9 cellular contexts compared by ENCODE assay signal in genomic region chr16:2147378-2147777, GRCh38. TPM values are rescaled to one million over a fixed set of nuclear protein-coding genes. Genes with fewer than 3 reads are reported as not detected.
A peak's percentile ranks its signal among the peaks of the same experiment; 100 is the strongest.
DNase-seq lines count a peak whose midpoint lies in the region; ATAC-seq and TF ChIP-seq lines count a peak whose summit lies in the region.
"Had no signal": no experiment of that assay in that cellular context is flagged by ENCODE, and none has a peak within 500 bp of the region (broad histone marks: within the 10 kb centered on the region; RNA-seq: fewer than 3 reads in every experiment).

No MANE protein-coding gene starts in this region.

- H3K9me3 ChIP-seq in lung (ENCODE audit: control insufficient read depth in 2 of 2, insufficient read depth in 1 of 2, low read length in 1 of 2) = no peaks in the 10 kb centered on the region

- H3K27me3 ChIP-seq in lung (ENCODE audit: control insufficient read depth, insufficient read depth) = no peaks in the 10 kb centered on the region

- peak overlapping the region; percentile 59 for H3K4me3 ChIP-seq in LNCaP clone FGC (ENCODE audit: low read depth, low read length)
- no peak overlapping the region for H3K4me3 ChIP-seq in coronary artery
- H3K4me3 ChIP-seq in lung = no peak overlapping the region

- 74 to 78% methylated on average over 6 of the region's 6 CpGs for WGBS in lung, 2 donors

- DNase-seq in LNCaP clone FGC (ENCODE audit: low read depth) (no peak), coronary artery (ENCODE audit: low spot score) (no peak), lung (ENCODE audit: low spot score) (no peak), substantia nigra (lab: John Stamatoyannopoulos, UW) (no peak), T1000 (lab: John Stamatoyannopoulos, UW) (no peak), NCI-H2107 (lab: John Stamatoyannopoulos, UW) (no peak)
- DNase-seq: activated T-cell treated with anti-CD3 and anti-CD28 coated beads, Interleukin-2, amount 50 U/mL, for 1 hour; GOT3 had no signal

- H3K4me1 ChIP-seq in lung (ENCODE audit: control insufficient read depth in 2 of 2, insufficient read depth in 2 of 2, low read length in 2 of 2) = peaks cover 0 to 18% of the 10 kb centered on the region in 2 donors

- peaks cover 0 to 8% of the 10 kb centered on the region in 2 donors for H3K36me3 ChIP-seq in lung (ENCODE audit: control insufficient read depth in 2 of 2, insufficient read depth in 2 of 2, low read length in 2 of 2)

- ATAC-seq in lung (ENCODE audit: insufficient read depth, low FRiP score) (no peak), GM18517 (IDR thresholded peaks at IDR 0.05; ENCODE audit: unreplicated experiment) (no peak)

- no peak for TF ChIP-seq CTCF in LNCaP clone FGC (IDR thresholded peaks at IDR 0.05; ENCODE audit: control insufficient read depth, extremely low read depth, insufficient read depth)
- TF ChIP-seq CTCF in coronary artery (IDR thresholded peaks at IDR 0.05) = no peak
- TF ChIP-seq CTCF in lung (IDR thresholded peaks at IDR 0.05; ENCODE audit: control extremely low read depth, extremely low read depth) = no peak

- H3K27ac ChIP-seq in coronary artery (peak overlapping the region; percentile 47 to 70), lung (ENCODE audit: low read depth in 1 of 2, low read length in 1 of 2) (peak overlapping the region; percentile 58 to 61), substantia nigra (ENCODE audit: low read depth, low read length, poor library complexity, severe bottlenecking) (peak overlapping the region; percentile 53)

RNA-seq across cellular contexts. Expression of gene RAB26, which starts 1.0 kb away (rescaled TPM):
- total RNA-seq in lung = under 1 TPM; 0.48 to 0.95 TPM
- 1 to 10 TPM in 1 of 2 donors, under 1 TPM in 1; 0.30 to 1.0 TPM for polyA plus RNA-seq in lung

RNA-seq across cellular contexts. Expression of gene TRAF7, which starts 8.2 kb away (rescaled TPM):
- 10 to 100 TPM; 33.4 to 74.2 TPM for total RNA-seq in lung
- 10 to 100 TPM; 44.8 to 51.9 TPM for polyA plus RNA-seq in lung

RNA-seq across cellular contexts. Expression of gene PKD1, which starts 11.7 kb away (rescaled TPM):
- total RNA-seq in lung = 100 to 1,000 TPM in 1 of 2 donors, 10 to 100 TPM in 1; 82.9 to 128 TPM
- 10 to 100 TPM; 39.1 to 46.3 TPM for polyA plus RNA-seq in lung

RNA-seq across cellular contexts. Expression of gene CASKIN1, which starts 49.0 kb away (rescaled TPM):
- under 1 TPM; 0.09 TPM for total RNA-seq in lung
- polyA plus RNA-seq in lung = under 1 TPM; 0.15 to 0.35 TPM

RNA-seq across cellular contexts. Expression of gene MLST8, which starts 57.9 kb away (rescaled TPM):
- total RNA-seq in lung = 10 to 100 TPM; 17.2 to 42.6 TPM
- 10 to 100 TPM; 39.7 to 48.9 TPM for polyA plus RNA-seq in lung
